Comparison of ENCODE assay signal across 12 cellular contexts in genomic region chr6:42694586-42694985, GRCh38. TPM values are rescaled to one million over a fixed set of nuclear protein-coding genes. Genes with fewer than 3 reads are reported as not detected.
A peak's percentile ranks its signal among the peaks of the same experiment; 100 is the strongest.
DNase-seq lines count a peak whose midpoint lies in the region; ATAC-seq and TF ChIP-seq lines count a peak whose summit lies in the region.
"Had no signal": no experiment of that assay in that cellular context is flagged by ENCODE, and none has a peak within 500 bp of the region (broad histone marks: within the 10 kb centered on the region; RNA-seq: fewer than 3 reads in every experiment).

No MANE protein-coding gene starts in this region.

- in situ Hi-C loops in GM13977 (cut with MboI; ENCODE audit: low pct_unique_long_range_greater_than_20kb, low sequenced_read_pairs, unreplicated experiment): no loop called here

- H3K4me1 Mint-ChIP-seq in CD8-positive, alpha-beta memory T cell: peaks cover 20 to 38% (median 29%) of the 10 kb centered on the region in 3 donors
- H3K4me1 Mint-ChIP-seq in glutamatergic neuron (ENCODE audit: low read depth, unreplicated experiment): no peaks in the 10 kb centered on the region

- H3K9me3 ChIP-seq in CD8-positive, alpha-beta memory T cell (ENCODE audit: low read length): no peaks in the 10 kb centered on the region
- H3K9me3 ChIP-seq in esophagus muscularis mucosa (no peaks in the 10 kb centered on the region), parathyroid adenoma (ENCODE audit: control insufficient read depth, low read length) (no peaks in the 10 kb centered on the region)

- peaks cover 17% of the 10 kb centered on the region for H3K4me1 ChIP-seq in CD8-positive, alpha-beta memory T cell (ENCODE audit: insufficient read depth, low read length)
- H3K4me1 ChIP-seq in esophagus muscularis mucosa (peaks cover 22 to 74% (median 56%) of the 10 kb centered on the region in 4 donors), parathyroid adenoma (peaks cover 21% of the 10 kb centered on the region)

- intact Hi-C loops in esophagus muscularis mucosa (cut with DNase I): loop anchor here (5.0 kb wide), 1 partner anchor 33 kb away; no protein-coding TSS in a partner anchor

- peaks cover 15% of the 10 kb centered on the region for H3K36me3 ChIP-seq in CD8-positive, alpha-beta memory T cell (ENCODE audit: insufficient read depth, low read length)
- H3K36me3 ChIP-seq in esophagus muscularis mucosa: peaks cover 10 to 44% (median 22%) of the 10 kb centered on the region in 4 donors
- H3K36me3 ChIP-seq in parathyroid adenoma (ENCODE audit: control insufficient read depth, insufficient read depth, low read length): no peaks in the 10 kb centered on the region

- no peaks in the 10 kb centered on the region for H3K27me3 Mint-ChIP-seq in CD8-positive, alpha-beta memory T cell
- peaks cover 5% of the 10 kb centered on the region for H3K27me3 Mint-ChIP-seq in glutamatergic neuron (ENCODE audit: unreplicated experiment)

- no peak overlapping the region for H2AFZ ChIP-seq in parathyroid adenoma

- CTCF ChIA-PET in CD8-positive, alpha-beta memory T cell (lab: Charles Lee): interaction anchor here (1.4 to 4.6 kb wide), 3 partner anchors 24 to 147 kb away, joined by 3 to 20 read pairs (median 4); no protein-coding TSS in a partner anchor

- TF ChIP-seq CTCF in esophagus muscularis mucosa (IDR thresholded peaks at IDR 0.05) (no peak), parathyroid adenoma (IDR thresholded peaks at IDR 0.05) (no peak), glutamatergic neuron (IDR thresholded peaks at IDR 0.05; ENCODE audit: partially characterized antibody, unreplicated experiment) (no peak), GM13977 (IDR thresholded peaks at IDR 0.05; ENCODE audit: extremely low read depth, insufficient read depth, missing control alignments) (no peak)

- WGBS in esophagus muscularis mucosa: 40% methylated on average over 4 of the region's 4 CpGs

- H3K4me2 ChIP-seq in parathyroid adenoma (ENCODE audit: low read length): peak overlapping the region; percentile 34

- no peaks in the 10 kb centered on the region for H3K27me3 ChIP-seq in CD8-positive, alpha-beta memory T cell (ENCODE audit: insufficient read depth, low read length, poor library complexity, severe bottlenecking)
- no peaks in the 10 kb centered on the region for H3K27me3 ChIP-seq in esophagus muscularis mucosa
- H3K27me3 ChIP-seq in parathyroid adenoma (ENCODE audit: control insufficient read depth, insufficient read depth, low read length): no peaks in the 10 kb centered on the region

- H3K27ac ChIP-seq in CD8-positive, alpha-beta memory T cell (ENCODE audit: low read depth, low read length): no peak overlapping the region
- H3K27ac ChIP-seq in esophagus muscularis mucosa (replicated peaks in 1 of 4) (peak overlapping the region; percentile 67 to 80 (median 72)), parathyroid adenoma (peak overlapping the region; percentile 62)

- H3K36me3 Mint-ChIP-seq in CD8-positive, alpha-beta memory T cell: peaks cover 0 to 55% (median 8%) of the 10 kb centered on the region in 3 donors
- H3K36me3 Mint-ChIP-seq in glutamatergic neuron (ENCODE audit: unreplicated experiment): no peaks in the 10 kb centered on the region

- ATAC-seq in HG03354 (IDR thresholded peaks at IDR 0.05; ENCODE audit: poor library complexity, severe bottlenecking, unreplicated experiment): no peak

- TF ChIP-seq POLR2A in esophagus muscularis mucosa (IDR thresholded peaks at IDR 0.05; ENCODE audit: low read depth): no peak

- DNase-seq in CD8-positive, alpha-beta memory T cell: no peak
- DNase-seq in NCI-H226: peak; percentile 57
- DNase-seq in esophagus muscularis mucosa (ENCODE audit: extremely low spot score): no peak
- DNase-seq in glutamatergic neuron: no peak
- DNase-seq in GM13977 (ENCODE audit: low spot score): no peak
- DNase-seq in SIG-M5 treated with dmso at 0.1 percent for 504 hours (lab: John Stamatoyannopoulos, UW; ENCODE audit: unreplicated experiment): no peak
- DNase-seq: activated naive CD4-positive, alpha-beta T cell treated with Interleukin-2 at 50 U/mL for 16 hours; DND-41; NCI-H1048 had no signal

- no peak for TF ChIP-seq EP300 in esophagus muscularis mucosa (IDR thresholded peaks at IDR 0.05)

- H3K27ac Mint-ChIP-seq in CD8-positive, alpha-beta memory T cell: peak overlapping the region in 6 of 8 donors; percentile 30 to 99 (median 70)
- H3K27ac Mint-ChIP-seq in glutamatergic neuron (ENCODE audit: unreplicated experiment): no peak overlapping the region

- H3K9ac ChIP-seq in parathyroid adenoma: no peak overlapping the region

- H3K4me3 ChIP-seq in CD8-positive, alpha-beta memory T cell (ENCODE audit: low read length): no peak overlapping the region
- H3K4me3 ChIP-seq in esophagus muscularis mucosa (no peak overlapping the region), parathyroid adenoma (ENCODE audit: low read depth, low read length) (peak overlapping the region; percentile 0)
- H3K4me3 ChIP-seq: lung had no signal

- no peaks in the 10 kb centered on the region for H3K9me3 Mint-ChIP-seq in CD8-positive, alpha-beta memory T cell
- H3K9me3 Mint-ChIP-seq in glutamatergic neuron (ENCODE audit: unreplicated experiment): no peaks in the 10 kb centered on the region

- H3K4me3 Mint-ChIP-seq in CD8-positive, alpha-beta memory T cell: no peak overlapping the region
- H3K4me3 Mint-ChIP-seq in glutamatergic neuron (ENCODE audit: unreplicated experiment): no peak overlapping the region

- H3K79me2 ChIP-seq in parathyroid adenoma: no peaks in the 10 kb centered on the region

- POLR2A ChIA-PET in CD8-positive, alpha-beta memory T cell (lab: Charles Lee): no interaction called here

RNA-seq across cellular contexts. Expression of gene PRPH2, which starts 27.8 kb away (rescaled TPM):
- under 1 TPM in 1 of 2 experiments, not detected in 1; 0.15 TPM for total RNA-seq in CD8-positive, alpha-beta memory T cell
- polyA plus RNA-seq in CD8-positive, alpha-beta memory T cell: 0.07 TPM
- total RNA-seq in esophagus muscularis mucosa (1 to 10 TPM in 2 of 4 donors, under 1 TPM in 2; 0.42 to 2.0 (median 0.90) TPM), glutamatergic neuron (ENCODE audit: unreplicated experiment) (not detected)

RNA-seq across cellular contexts. Expression of gene TBCC, which starts 51.3 kb away (rescaled TPM):
- 10 to 100 TPM; 24.4 to 26.4 TPM for total RNA-seq in CD8-positive, alpha-beta memory T cell
- polyA plus RNA-seq in CD8-positive, alpha-beta memory T cell: 109 TPM
- 10 to 100 TPM; 33.2 to 41.9 (median 38.5) TPM for total RNA-seq in esophagus muscularis mucosa
- total RNA-seq in glutamatergic neuron (ENCODE audit: unreplicated experiment): 35.2 TPM
